ENCODE assay signal across 11 cellular contexts in genomic region chr11:83115551-83115950, GRCh38. TPM values are rescaled to one million over a fixed set of nuclear protein-coding genes. Genes with fewer than 3 reads are reported as not detected.
A peak's percentile ranks its signal among the peaks of the same experiment; 100 is the strongest.
DNase-seq lines count a peak whose midpoint lies in the region; ATAC-seq and TF ChIP-seq lines count a peak whose summit lies in the region.
"Had no signal": no experiment of that assay in that cellular context is flagged by ENCODE, and none has a peak within 500 bp of the region (broad histone marks: within the 10 kb centered on the region; RNA-seq: fewer than 3 reads in every experiment).

No MANE protein-coding gene starts in this region.

- peak overlapping the region in 3 of 4 donors; percentile 33 to 46 (median 44) for H3K27ac ChIP-seq in sigmoid colon

- CTCF ChIA-PET in T-cell (lab: Charles Lee) = interaction anchor here (0.6 to 1.3 kb wide), 3 partner anchors 40 to 128 kb away, joined by 4 to 9 read pairs (median 7); no protein-coding TSS in a partner anchor

- POLR2A ChIA-PET in T-cell (lab: Charles Lee) = interaction anchor here in 1 of 2 donors (0.7 to 1.5 kb wide), 2 partner anchors 41 to 214 kb away, joined by 3 to 5 read pairs; partner anchors contain the start of genes DDIAS and PCF11

- H3K4me1 Mint-ChIP-seq in T-cell (peaks cover 49 to 53% (median 52%) of the 10 kb centered on the region in 3 donors), immature natural killer cell (peaks cover 39 to 52% of the 10 kb centered on the region in 2 donors)

- H3K4me1 ChIP-seq in sigmoid colon = peaks cover 0 to 19% (median 15%) of the 10 kb centered on the region in 4 donors

- intact Hi-C loops in sigmoid colon (cut with DNase I) = no loop called here

- TF ChIP-seq CTCF in sigmoid colon (IDR thresholded peaks at IDR 0.05) = no peak

- H3K27ac Mint-ChIP-seq in T-cell (peak overlapping the region in 1 of 2 donors; percentile 57), immature natural killer cell (peak overlapping the region; percentile 14 to 80 (median 68))

- H3K36me3 Mint-ChIP-seq in T-cell = peaks cover 9% of the 10 kb centered on the region
- H3K36me3 Mint-ChIP-seq in immature natural killer cell = peaks cover 0 to 12% (median 8%) of the 10 kb centered on the region in 3 donors

- H3K27me3 ChIP-seq in sigmoid colon = no peaks in the 10 kb centered on the region

- no peaks in the 10 kb centered on the region for H3K36me3 ChIP-seq in sigmoid colon

- H3K4me3 Mint-ChIP-seq in T-cell (peak overlapping the region; percentile 52 to 87 (median 65)), immature natural killer cell (peak overlapping the region; percentile 58 to 79 (median 66))

- TF ChIP-seq EP300 in sigmoid colon (IDR thresholded peaks at IDR 0.05) = no peak

- no peaks in the 10 kb centered on the region for H3K27me3 Mint-ChIP-seq in T-cell
- H3K27me3 Mint-ChIP-seq in immature natural killer cell (ENCODE audit: low read depth in 3 of 3) = peaks cover 0 to 8% (median 3%) of the 10 kb centered on the region in 3 donors

- H3K9me3 Mint-ChIP-seq in T-cell (no peaks in the 10 kb centered on the region), immature natural killer cell (no peaks in the 10 kb centered on the region)

- ATAC-seq in T-cell (replicated peaks in 1 of 4) = no peak
- ATAC-seq in HG02981 (IDR thresholded peaks at IDR 0.05; ENCODE audit: unreplicated experiment) = no peak

- 77 to 83% methylated on average over 5 of the region's 5 CpGs for WGBS in sigmoid colon, 2 donors

- peak; percentile 14 for DNase-seq in NCI-H510A treated with DMSO at 0.1 percent for 48 hours (lab: John Stamatoyannopoulos, UW)
- DNase-seq in NCI-H510A (lab: John Stamatoyannopoulos, UW) = no peak
- DNase-seq in T-cell = no peak
- DNase-seq in immature natural killer cell = no peak
- peak; percentile 69 for DNase-seq in sigmoid colon
- DNase-seq in NK-92 (lab: John Stamatoyannopoulos, UW; ENCODE audit: unreplicated experiment) = no peak
- DNase-seq in hippocampal formation (lab: John Stamatoyannopoulos, UW) = no peak
- DNase-seq: activated CD4-positive, alpha-beta T cell treated with anti-CD3 and anti-CD28 coated beads for 4 hours; cortex of kidney; NCI-H1436 treated with DMSO at 0.1 percent for 48 hours had no signal

- no peak for TF ChIP-seq POLR2A in sigmoid colon (IDR thresholded peaks at IDR 0.05)

- no peaks in the 10 kb centered on the region for H3K9me3 ChIP-seq in sigmoid colon

- H3K4me3 ChIP-seq in sigmoid colon = peak overlapping the region in 2 of 4 donors; percentile 10 to 15

RNA-seq across cellular contexts. Expression of gene PCF11, which starts 41.4 kb away (rescaled TPM):
- total RNA-seq in T-cell (100 to 1,000 TPM; 130 to 164 (median 151) TPM), sigmoid colon (10 to 100 TPM; 62.0 to 78.2 (median 66.3) TPM)
- polyA plus RNA-seq in immature natural killer cell (10 to 100 TPM; 10.2 to 36.5 (median 11.4) TPM), sigmoid colon (10 to 100 TPM; 12.7 to 34.4 (median 13.2) TPM)

RNA-seq across cellular contexts. Expression of gene RAB30, which starts 43.9 kb away (rescaled TPM):
- 10 to 100 TPM; 18.6 to 44.5 (median 20.1) TPM for total RNA-seq in T-cell
- 1 to 10 TPM; 2.2 to 6.5 (median 6.0) TPM for polyA plus RNA-seq in immature natural killer cell
- total RNA-seq in sigmoid colon = 10 to 100 TPM; 22.2 to 29.9 (median 26.3) TPM
- polyA plus RNA-seq in sigmoid colon = 10 to 100 TPM in 2 of 3 donors, 1 to 10 TPM in 1; 6.0 to 27.7 (median 12.4) TPM

Comparison
In these comparisons a context has a peak if more than half of its experiments do, and no peak if none do; other contexts are left out.
1. DNase-seq: peak in NCI-H510A treated with DMSO at 0.1 percent for 48 hours (single experiment) and sigmoid colon (single experiment); none in NCI-H510A (single experiment), T-cell (0 of 34), immature natural killer cell (0 of 3), NK-92 (single experiment) and hippocampal formation (0 of 2).